24 cellular contexts compared by ENCODE assay signal in the genomic region with DNA sequence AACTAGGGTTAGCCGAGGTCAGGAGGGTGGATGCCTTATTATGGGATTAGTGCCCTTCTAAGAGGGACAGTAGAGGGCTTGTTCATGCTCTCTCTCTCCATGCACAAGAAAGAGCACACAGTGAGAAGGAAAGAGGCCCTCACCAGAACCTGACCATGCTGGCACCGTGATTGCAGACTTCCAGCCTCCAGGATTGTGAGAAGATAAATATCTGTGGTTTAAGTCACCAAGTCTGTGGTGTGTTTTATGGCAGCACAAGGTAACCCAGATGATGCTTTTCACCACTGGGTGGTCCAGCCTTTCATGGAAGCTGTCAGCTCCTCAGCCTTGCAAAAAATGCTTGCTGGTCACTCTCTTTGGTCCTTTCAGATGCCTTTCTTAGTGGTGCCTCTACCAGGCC.
"Had no signal": no experiment of that assay in that cellular context is flagged by ENCODE, and none has a peak within 500 bp of the region (broad histone marks: within the 10 kb centered on the region; RNA-seq: fewer than 3 reads in every experiment).

No MANE protein-coding gene starts in this region.

- H3K27ac ChIP-seq: colonic mucosa, coronary artery, dorsolateral prefrontal cortex, epithelial cell of prostate, esophagus muscularis mucosa, esophagus squamous epithelium, foreskin keratinocyte, gastrocnemius medialis, gastroesophageal sphincter, heart left ventricle, heart right ventricle had no signal

- H3K9me3 ChIP-seq: colonic mucosa, gastrocnemius medialis had no signal

- H3K36me3 ChIP-seq: colonic mucosa, esophagus muscularis mucosa, esophagus squamous epithelium, gastrocnemius medialis, gastroesophageal sphincter, heart left ventricle, heart right ventricle had no signal

- H3K27me3 ChIP-seq: colonic mucosa, esophagus muscularis mucosa, esophagus squamous epithelium, foreskin keratinocyte, gastrocnemius medialis, gastroesophageal sphincter, heart right ventricle had no signal

- ATAC-seq: effector memory CD8-positive, alpha-beta T cell; esophagus mucosa; foreskin keratinocyte; gastrocnemius medialis; gastroesophageal sphincter; heart left ventricle; heart right ventricle had no signal

- DNase-seq: colonic mucosa; cortex of kidney; dermis blood vessel endothelial cell; dorsolateral prefrontal cortex; effector CD4-positive, alpha-beta T cell; effector CD8-positive, alpha-beta T cell; effector memory CD4-positive, alpha-beta T cell; effector memory CD8-positive, alpha-beta T cell; endodermal cell; erythroblast; esophagus squamous epithelium; foreskin fibroblast; foreskin keratinocyte; foreskin melanocyte; gastrocnemius medialis; glutamatergic neuron; head of caudate nucleus; heart left ventricle; heart right ventricle had no signal

- H3K4me1 ChIP-seq: colonic mucosa, esophagus muscularis mucosa, esophagus squamous epithelium, foreskin keratinocyte, gastrocnemius medialis, gastroesophageal sphincter, heart left ventricle, heart right ventricle had no signal

- H3K4me3 ChIP-seq: colonic mucosa, coronary artery, dorsolateral prefrontal cortex, esophagus muscularis mucosa, esophagus squamous epithelium, gastrocnemius medialis, gastroesophageal sphincter, heart left ventricle, heart right ventricle had no signal
